ENCODE assay signal across 7 cellular contexts in genomic region chr1:118957579-118957978, GRCh38. TPM values are rescaled to one million over a fixed set of nuclear protein-coding genes. Genes with fewer than 3 reads are reported as not detected.
"Had no signal": no experiment of that assay in that cellular context is flagged by ENCODE, and none has a peak within 500 bp of the region (broad histone marks: within the 10 kb centered on the region; RNA-seq: fewer than 3 reads in every experiment).

No MANE protein-coding gene starts in this region.

RNA-seq across cellular contexts. Expression of gene TBX15, which starts 30.6 kb away (rescaled TPM):
- total RNA-seq: kidney epithelial cell; left colon; mesothelial cell of epicardium; mucosa of descending colon; naive thymus-derived CD4-positive, alpha-beta T cell had no signal
- polyA plus RNA-seq: immature natural killer cell; keratinocyte; naive thymus-derived CD4-positive, alpha-beta T cell had no signal
